ENCODE assay signal across 30 cellular contexts in genomic region chr12:64061868-64062375, GRCh38.
"Had no signal": no experiment of that assay in that cellular context is flagged by ENCODE, and none has a peak within 500 bp of the region (broad histone marks: within the 10 kb centered on the region; RNA-seq: fewer than 3 reads in every experiment).

No MANE protein-coding gene starts in this region.

- FAIRE-seq: astrocyte had no signal

- H3K27me3 ChIP-seq: adrenal gland, body of pancreas, breast epithelium had no signal

- H3K36me3 ChIP-seq: breast epithelium, WERI-Rb-1 had no signal

- H3K4me2 ChIP-seq: KMS-11, PC-9 had no signal

- H3K9me3 ChIP-seq: adrenal gland, body of pancreas, breast epithelium had no signal

- H3K4me3 ChIP-seq: adrenal gland, body of pancreas, breast epithelium, PC-9, SK-N-MC had no signal

- H3K9ac ChIP-seq: KMS-11 had no signal

- ATAC-seq: activated CD8-positive, alpha-beta T cell treated with anti-CD3 and anti-CD28 coated beads for 36 hours; activated T-cell treated with anti-CD3 and anti-CD28 coated beads, Interleukin-2, amount 50 U/mL, for 72 hours; activated T-helper 17 cell treated with anti-CD3 and anti-CD28 coated beads, Interleukin-2, amount 50 U/mL, for 72 hours; body of pancreas had no signal

- H2AFZ ChIP-seq: PC-9 had no signal

- DNase-seq: activated CD4-positive, alpha-beta T cell treated with anti-CD3 and anti-CD28 coated beads, Interleukin-2, amount 10 ng/mL, durations not matched to agents 24 days and 14 days; activated CD4-positive, alpha-beta T cell treated with anti-CD3 and anti-CD28 coated beads, Interleukin-2, amount 50 U/mL, for 4 hours; activated CD8-positive, alpha-beta T cell treated with anti-CD3 and anti-CD28 coated beads for 36 hours; activated gamma-delta T cell; activated naive CD4-positive, alpha-beta T cell treated with Interleukin-2 at 50 U/mL for 16 hours; activated naive CD8-positive, alpha-beta T cell treated with anti-CD3 and anti-CD28 coated beads, Interleukin-2, amount 10 ng/mL, durations not matched to agents 7 days and 5 days; activated T-cell treated with anti-CD3 and anti-CD28 coated beads, Interleukin-2, amount 50 U/mL, for 1 hour; activated T-cell treated with anti-CD3 and anti-CD28 coated beads, Interleukin-2, amount 50 U/mL, for 72 hours; adrenal gland; body of pancreas; cerebellar nuclear complex; NCI-H1092 treated with DMSO at 0.1 percent for 48 hours; NCI-H1417; NCI-H146; NCI-H187; NCI-H2081; NCI-H2171; NCI-H510A; NCI-H526; NCI-H748 treated with DMSO at 0.1 percent for 48 hours; NK-92 treated with Interleukin-12 subunit alpha and Interleukin-12 subunit beta, amount 100 ng/mL, for 24 hours; PC-9; Right ventricle myocardium superior; T1000; WERI-Rb-1 had no signal

- H3K4me1 ChIP-seq: adrenal gland, breast epithelium had no signal

- H3K27ac ChIP-seq: adrenal gland, body of pancreas, breast epithelium, KMS-11, PC-9, SK-N-MC, WERI-Rb-1 had no signal
